11 cellular contexts compared by ENCODE assay signal in genomic region chr14:88668448-88669116, GRCh38.
DNase-seq lines count a peak whose midpoint lies in the region; ATAC-seq and TF ChIP-seq lines count a peak whose summit lies in the region.
"Had no signal": no experiment of that assay in that cellular context is flagged by ENCODE, and none has a peak within 500 bp of the region (broad histone marks: within the 10 kb centered on the region; RNA-seq: fewer than 3 reads in every experiment).

No MANE protein-coding gene starts in this region.

- H3K27me3 Mint-ChIP-seq in activated B cell treated with CpG ODN at 0.5 μM for 24 hours: no peaks in the 10 kb centered on the region
- peaks cover 0 to 5% of the 10 kb centered on the region in 2 donors for H3K27me3 Mint-ChIP-seq in effector memory CD8-positive, alpha-beta T cell
- H3K27me3 Mint-ChIP-seq: activated naive CD4-positive, alpha-beta T cell treated with anti-CD3 and anti-CD28 coated beads, Interleukin-2, amount 10 ng/mL, durations not matched to agents 7 days and 5 days had no signal

- H3K4me1 ChIP-seq in esophagus squamous epithelium: peaks cover 0 to 5% (median 3%) of the 10 kb centered on the region in 3 donors
- H3K4me1 ChIP-seq in BE2C: peaks cover 27% of the 10 kb centered on the region
- H3K4me1 ChIP-seq: testis had no signal

- peak overlapping the region; percentile 72 for H3K27ac Mint-ChIP-seq in activated B cell treated with CpG ODN at 0.5 μM for 24 hours
- peak overlapping the region in 1 of 2 donors; percentile 12 for H3K27ac Mint-ChIP-seq in effector memory CD8-positive, alpha-beta T cell
- H3K27ac Mint-ChIP-seq: activated naive CD4-positive, alpha-beta T cell treated with anti-CD3 and anti-CD28 coated beads, Interleukin-2, amount 10 ng/mL, durations not matched to agents 7 days and 5 days had no signal

- TF ChIP-seq CTCF in GM12875 (IDR thresholded peaks at IDR 0.05; ENCODE audit: borderline replicate concordance, insufficient read depth, low read depth, low read length): no peak
- no peak for TF ChIP-seq CTCF in activated B cell treated with CpG ODN at 0.5 μM for 24 hours (IDR thresholded peaks at IDR 0.05)
- TF ChIP-seq CTCF in esophagus squamous epithelium (IDR thresholded peaks at IDR 0.05): no peak
- no peak for TF ChIP-seq CTCF in BE2C (IDR thresholded peaks at IDR 0.05; ENCODE audit: low read depth, low read length)

- H3K9me3 ChIP-seq in esophagus squamous epithelium: no peaks in the 10 kb centered on the region
- no peaks in the 10 kb centered on the region; the same call in 1 of the 2 replicates for H3K9me3 ChIP-seq in BE2C
- H3K9me3 ChIP-seq: testis had no signal

- H3K4me3 ChIP-seq in GM12875 (ENCODE audit: low read depth, low read length) (peak overlapping the region; percentile 14), esophagus squamous epithelium (no peak overlapping the region), BE2C (ENCODE audit: low read depth, low read length) (no peak overlapping the region)
- H3K4me3 ChIP-seq: lung, testis had no signal

- POLR2A ChIA-PET in activated B cell treated with CpG ODN at 0.5 μM for 24 hours (lab: Charles Lee): interaction anchor here (0.6 kb wide), 1 partner anchor 726 kb away, joined by 9 read pairs; no protein-coding TSS in a partner anchor

- ATAC-seq in GM19467 (IDR thresholded peaks at IDR 0.05; ENCODE audit: unreplicated experiment) (peak; percentile 39), HG03060 (IDR thresholded peaks at IDR 0.05; ENCODE audit: low read depth, unreplicated experiment) (peak; percentile 40), activated B cell treated with CpG ODN at 0.5 μM for 24 hours (ENCODE audit: low read depth) (peak; percentile 53)
- no peak for ATAC-seq in effector memory CD8-positive, alpha-beta T cell (replicated peaks)

- peaks cover 10% of the 10 kb centered on the region for H3K36me3 Mint-ChIP-seq in activated B cell treated with CpG ODN at 0.5 μM for 24 hours (ENCODE audit: low read depth)
- no peaks in the 10 kb centered on the region for H3K36me3 Mint-ChIP-seq in effector memory CD8-positive, alpha-beta T cell (ENCODE audit: insufficient read depth)

- H3K27ac ChIP-seq in esophagus squamous epithelium: no peak overlapping the region
- H3K27ac ChIP-seq: testis had no signal

- H3K27me3 ChIP-seq in esophagus squamous epithelium: no peaks in the 10 kb centered on the region
- H3K27me3 ChIP-seq in BE2C: no peaks in the 10 kb centered on the region
- H3K27me3 ChIP-seq: testis had no signal

- TF ChIP-seq POLR2A in esophagus squamous epithelium (IDR thresholded peaks at IDR 0.05): no peak

- intact Hi-C loops in activated B cell treated with CpG ODN at 0.5 μM for 24 hours (cut with micrococcal nuclease): loop anchor here (5.0 kb wide), 5 partner anchors 106 to 1099 kb away; partner anchors contain the start of gene ZC3H14
- intact Hi-C loops in esophagus squamous epithelium (cut with DNase I): loop anchor here (5.0 kb wide), 1 partner anchor 199 kb away; no protein-coding TSS in a partner anchor

- H3K36me3 ChIP-seq in esophagus squamous epithelium: no peaks in the 10 kb centered on the region
- H3K36me3 ChIP-seq in BE2C: peaks cover 87% of the 10 kb centered on the region

- H3K9me3 Mint-ChIP-seq in activated B cell treated with CpG ODN at 0.5 μM for 24 hours: peaks cover 11% of the 10 kb centered on the region
- H3K9me3 Mint-ChIP-seq in effector memory CD8-positive, alpha-beta T cell: peaks cover 4 to 6% of the 10 kb centered on the region in 2 donors

- DNase-seq in activated B cell treated with CpG ODN at 0.5 μM for 24 hours (no peak), esophagus squamous epithelium (lab: John Stamatoyannopoulos, UW) (no peak), BE2C (no peak)
- DNase-seq in activated CD4-positive, alpha-beta T cell treated with anti-CD3 and anti-CD28 coated beads, Interleukin-2, amount 50 U/mL, for 4 hours: no peak
- DNase-seq in effector memory CD8-positive, alpha-beta T cell: no peak
- DNase-seq: activated naive CD4-positive, alpha-beta T cell treated with anti-CD3 and anti-CD28 coated beads, Interleukin-2, amount 10 ng/mL, durations not matched to agents 7 days and 5 days; testis had no signal

- WGBS in esophagus squamous epithelium, 2 donors: 71 to 81% methylated on average over 3 of the region's 3 CpGs

- H3K4me3 Mint-ChIP-seq in activated B cell treated with CpG ODN at 0.5 μM for 24 hours: peak overlapping the region; percentile 64
- no peak overlapping the region for H3K4me3 Mint-ChIP-seq in effector memory CD8-positive, alpha-beta T cell
- H3K4me3 Mint-ChIP-seq: activated naive CD4-positive, alpha-beta T cell treated with anti-CD3 and anti-CD28 coated beads, Interleukin-2, amount 10 ng/mL, durations not matched to agents 7 days and 5 days had no signal

- CTCF ChIA-PET in activated B cell treated with CpG ODN at 0.5 μM for 24 hours (lab: Charles Lee): interaction anchor here (1.1 to 3.6 kb wide), 5 partner anchors 14 to 358 kb away, joined by 4 to 31 read pairs (median 9); partner anchors contain the start of gene TTC8

- peaks cover 20% of the 10 kb centered on the region for H3K4me1 Mint-ChIP-seq in activated B cell treated with CpG ODN at 0.5 μM for 24 hours
- H3K4me1 Mint-ChIP-seq in effector memory CD8-positive, alpha-beta T cell (ENCODE audit: low read depth in 2 of 2): peaks cover 0 to 6% of the 10 kb centered on the region in 2 donors
- H3K4me1 Mint-ChIP-seq: activated naive CD4-positive, alpha-beta T cell treated with anti-CD3 and anti-CD28 coated beads, Interleukin-2, amount 10 ng/mL, durations not matched to agents 7 days and 5 days had no signal
